Comparison of ENCODE assay signal across 25 cellular contexts in genomic region chr6:96505363-96505762, GRCh38. TPM values are rescaled to one million over a fixed set of nuclear protein-coding genes. Genes with fewer than 3 reads are reported as not detected.
"Had no signal": no experiment of that assay in that cellular context is flagged by ENCODE, and none has a peak within 500 bp of the region (broad histone marks: within the 10 kb centered on the region; RNA-seq: fewer than 3 reads in every experiment).

No MANE protein-coding gene starts in this region.

- H3K27ac ChIP-seq: KMS-11, SJSA1, SK-N-MC had no signal

- H3K27me3 ChIP-seq: SJSA1 had no signal

- H3K4me1 ChIP-seq: SJSA1 had no signal

- ATAC-seq: HepG2, K562 had no signal

- H3K36me3 ChIP-seq: SJSA1 had no signal

- H3K4me3 ChIP-seq: K562, SJSA1, SK-N-MC had no signal

- DNase-seq: IMR-90, Kasumi-1, MM.1S, NCI-H1092 treated with DMSO at 0.1 percent for 48 hours, NCI-H1417 treated with DMSO at 0.1 percent for 48 hours, NCI-H146, NCI-H1694 treated with DMSO at 0.1 percent for 48 hours, NCI-H1930, NCI-H2081, NCI-H2107, NCI-H226, NCI-H510A, NCI-H524 treated with DMSO at 0.1 percent for 48 hours, NCI-H82, Right ventricle myocardium superior, RPMI8226, SIG-M5 had no signal

- H3K9me3 ChIP-seq: SJSA1 had no signal

RNA-seq across cellular contexts. Expression of gene FHL5, which starts 57.6 kb away (rescaled TPM):
- total RNA-seq: HepG2; HT1080; IMR-90; K562; M059J; SJSA1; T-helper 1 cell treated with Interleukin-12 subunit alpha and Interleukin-12 subunit beta and Interleukin-4 antibody, amounts not matched to agents 30 ng/mL and 1 ng/mL, for 36 hours had no signal
